20 cellular contexts compared by ENCODE assay signal in genomic region chr11:134350381-134350780, GRCh38. TPM values are rescaled to one million over a fixed set of nuclear protein-coding genes. Genes with fewer than 3 reads are reported as not detected.
DNase-seq lines count a peak whose midpoint lies in the region; ATAC-seq and TF ChIP-seq lines count a peak whose summit lies in the region.
"Had no signal": no experiment of that assay in that cellular context is flagged by ENCODE, and none has a peak within 500 bp of the region (broad histone marks: within the 10 kb centered on the region; RNA-seq: fewer than 3 reads in every experiment).

No MANE protein-coding gene starts in this region.

- H3K4me1 Mint-ChIP-seq in CD8-positive, alpha-beta T cell (ENCODE audit: low read depth), result peaks cover 13% of the 10 kb centered on the region
- no peaks in the 10 kb centered on the region for H3K4me1 Mint-ChIP-seq in Calu3 (ENCODE audit: low read depth, unreplicated experiment)
- H3K4me1 Mint-ChIP-seq: stimulated activated naive B cell treated with anti-CD40 and anti-IgM and Interleukin-4, amounts not matched to agents 10 μg/mL and 1 μg/mL and 100 μg/mL, for 72 hours had no signal

- TF ChIP-seq CTCF in CD8-positive, alpha-beta T cell (IDR thresholded peaks at IDR 0.05), result no peak
- TF ChIP-seq CTCF in Calu3 (IDR thresholded peaks at IDR 0.05; ENCODE audit: unreplicated experiment), result no peak

- H3K4me3 ChIP-seq in CD8-positive, alpha-beta T cell (ENCODE audit: low read depth, low read length), result no peak overlapping the region
- H3K4me3 ChIP-seq: body of pancreas, hepatocyte, ovary had no signal

- peaks cover 14% of the 10 kb centered on the region for H3K4me1 ChIP-seq in CD8-positive, alpha-beta T cell (ENCODE audit: insufficient read depth, low read length)
- H3K4me1 ChIP-seq: body of pancreas had no signal

- CTCF ChIA-PET in CD8-positive, alpha-beta T cell (lab: Charles Lee), result interaction anchor here (1.4 kb wide), 1 partner anchor 10 kb away, joined by 4 read pairs; no protein-coding TSS in a partner anchor
- CTCF ChIA-PET in Calu3 (lab: Charles Lee), result no interaction called here

- H3K27ac ChIP-seq in CD8-positive, alpha-beta T cell (ENCODE audit: low read depth, low read length), result peak overlapping the region; percentile 38
- H3K27ac ChIP-seq: body of pancreas, hepatocyte, ovary had no signal

- no peaks in the 10 kb centered on the region for H3K36me3 Mint-ChIP-seq in CD8-positive, alpha-beta T cell
- no peaks in the 10 kb centered on the region for H3K36me3 Mint-ChIP-seq in Calu3 (ENCODE audit: insufficient read depth, unreplicated experiment)

- peak overlapping the region; percentile 15 for H3K27ac Mint-ChIP-seq in CD8-positive, alpha-beta T cell
- no peak overlapping the region for H3K27ac Mint-ChIP-seq in Calu3 (ENCODE audit: unreplicated experiment)
- H3K27ac Mint-ChIP-seq: stimulated activated naive B cell treated with anti-CD40 and anti-IgM and Interleukin-4, amounts not matched to agents 10 μg/mL and 1 μg/mL and 100 μg/mL, for 72 hours had no signal

- H3K4me3 Mint-ChIP-seq in CD8-positive, alpha-beta T cell, result no peak overlapping the region
- H3K4me3 Mint-ChIP-seq in Calu3 (ENCODE audit: low read depth, unreplicated experiment), result no peak overlapping the region
- H3K4me3 Mint-ChIP-seq: stimulated activated naive B cell treated with anti-CD40 and anti-IgM and Interleukin-4, amounts not matched to agents 10 μg/mL and 1 μg/mL and 100 μg/mL, for 72 hours had no signal

- DNase-seq in CD8-positive, alpha-beta T cell, result no peak
- no peak for DNase-seq in stimulated activated CD4-positive, alpha-beta T cell treated with anti-CD3 and anti-CD28 coated beads, Interleukin-1b, Interleukin-23, amount 100 ng/mL, for 48 hours
- DNase-seq in DMS79 (lab: John Stamatoyannopoulos, UW) (no peak), Calu3 (no peak), NCI-H2171 (lab: John Stamatoyannopoulos, UW) (no peak)
- DNase-seq: ACHN; body of pancreas; GDM1; Kasumi-1; left colon; NCI-H146; NCI-H446 treated with DMSO at 0.1 percent for 48 hours; ovary; SHP77 treated with DMSO at 0.1 percent for 48 hours; stimulated activated naive B cell treated with anti-CD40 and anti-IgM and Interleukin-4, amounts not matched to agents 10 μg/mL and 1 μg/mL and 100 μg/mL, for 72 hours; trophoblast cell had no signal

- no peaks in the 10 kb centered on the region for H3K36me3 ChIP-seq in CD8-positive, alpha-beta T cell (ENCODE audit: insufficient read depth, low read length)
- H3K36me3 ChIP-seq: ovary had no signal

- BruUV-seq in Calu3 (replicated peaks; lab: Mats Ljungman, UMichigan), result no TSS peak

- no peak for ATAC-seq in CD8-positive, alpha-beta T cell
- peak; percentile 54 for ATAC-seq in GM18873 (IDR thresholded peaks at IDR 0.05; ENCODE audit: low FRiP score, unreplicated experiment)
- peak; percentile 73 for ATAC-seq in HG02798 (IDR thresholded peaks at IDR 0.05; ENCODE audit: poor library complexity, unreplicated experiment)
- ATAC-seq in HG03565 (IDR thresholded peaks at IDR 0.05; ENCODE audit: unreplicated experiment), result peak; percentile 55
- ATAC-seq: body of pancreas, left colon had no signal

- peaks cover 3% of the 10 kb centered on the region for H3K9me3 Mint-ChIP-seq in CD8-positive, alpha-beta T cell
- H3K9me3 Mint-ChIP-seq in Calu3 (ENCODE audit: low read depth, unreplicated experiment), result no peaks in the 10 kb centered on the region

- H3K27me3 Mint-ChIP-seq in CD8-positive, alpha-beta T cell (ENCODE audit: low read depth), result no peaks in the 10 kb centered on the region
- no peaks in the 10 kb centered on the region for H3K27me3 Mint-ChIP-seq in Calu3 (ENCODE audit: unreplicated experiment)

- POLR2A ChIA-PET in CD8-positive, alpha-beta T cell (lab: Charles Lee), result no interaction called here

- no peaks in the 10 kb centered on the region for H3K27me3 ChIP-seq in CD8-positive, alpha-beta T cell (ENCODE audit: insufficient read depth, low read length)
- H3K27me3 ChIP-seq: body of pancreas, hepatocyte, ovary had no signal

- no peaks in the 10 kb centered on the region for H3K9me3 ChIP-seq in CD8-positive, alpha-beta T cell (ENCODE audit: low read length)
- H3K9me3 ChIP-seq: body of pancreas, ovary had no signal

- intact Hi-C loops in CD8-positive, alpha-beta T cell (cut with DNase I, micrococcal nuclease), result no loop called here
- intact Hi-C loops in Calu3 (cut with micrococcal nuclease; ENCODE audit: unreplicated experiment), result no loop called here

RNA-seq across cellular contexts. Expression of gene GLB1L2, which starts 18.6 kb away (rescaled TPM):
- total RNA-seq in CD8-positive, alpha-beta T cell, result under 1 TPM; 0.92 to 1.00 TPM
- total RNA-seq in Calu3 (2022), result 15.5 and 19.0 TPM in 2 replicates
